ENCODE assay signal across 8 cellular contexts in genomic region chr11:124839972-124840621, GRCh38. TPM values are rescaled to one million over a fixed set of nuclear protein-coding genes. Genes with fewer than 3 reads are reported as not detected.
DNase-seq lines count a peak whose midpoint lies in the region; ATAC-seq, FAIRE-seq and TF ChIP-seq lines count a peak whose summit lies in the region.

No MANE protein-coding gene starts in this region.

- ATAC-seq in HG02981 (IDR thresholded peaks at IDR 0.05; ENCODE audit: unreplicated experiment) = no peak

- peak overlapping the region; percentile 57; the same call in 1 of the 2 replicates for H3K4me3 Mint-ChIP-seq in HFFc6

- DNase-seq in AG04450 (ENCODE audit: low read depth, low spot score) = no peak
- DNase-seq in HFFc6 = no peak
- DNase-seq in H1 (ENCODE audit: low read depth in 1 of 2, low spot score in 2 of 2) = peak in 1 of 2 experiments; percentile 64
- DNase-seq in neuronal stem cell (ENCODE audit: low spot score) = no peak
- no peak for DNase-seq in hypothalamus (lab: John Stamatoyannopoulos, UW)
- DNase-seq in SW 1271 (lab: John Stamatoyannopoulos, UW) = no peak
- DNase-seq in nucleus accumbens (lab: John Stamatoyannopoulos, UW) = no peak

- H2BK15ac ChIP-seq in H1 (ENCODE audit: low read length) = no peak overlapping the region
- H2BK15ac ChIP-seq in neuronal stem cell (ENCODE audit: low read length) = peak overlapping the region; percentile 87

- no peaks in the 10 kb centered on the region for H3K79me2 ChIP-seq in H1 (ENCODE audit: control insufficient read depth in 1 of 2, insufficient read depth in 2 of 2, low read length in 2 of 2)

- no peak for TF ChIP-seq RAD21 in H1 (IDR thresholded peaks at IDR 0.05 in 1 of 2, conservative IDR thresholded peaks at IDR 0.05 in 1 of 2; ENCODE audit: low read depth in 2 of 2, low read length in 2 of 2)

- WGBS in H1 (ENCODE audit: extremely low coverage in 1 of 2, insufficient coverage in 1 of 2, insufficient read length in 1 of 2, insufficient replicate concordance in 2 of 2, low coverage in 1 of 2, low lambda C conversion rate in 2 of 2, missing lambda C conversion rate in 1 of 2), 2 experiments = 6% methylated on average over 20 of the region's 20 CpGs; no CpG with 5 or more reads in 1 of the 2 experiments
- no CpG with 5 or more reads among the region's 20 CpGs for WGBS in neuronal stem cell (ENCODE audit: extremely low coverage in 2 of 2, insufficient read length in 2 of 2, insufficient replicate concordance in 1 of 2), 2 donors

- peak overlapping the region; percentile 72 to 74 for H3K4me2 ChIP-seq in H1 (ENCODE audit: insufficient read depth in 1 of 2, low read depth in 2 of 2, low read length in 2 of 2)
- peak overlapping the region; percentile 95 for H3K4me2 ChIP-seq in neuronal stem cell (ENCODE audit: insufficient read depth, low read length, poor library complexity, severe bottlenecking)

- H2AFZ ChIP-seq in H1 (ENCODE audit: low read length) (no peak overlapping the region), neuronal stem cell (ENCODE audit: low read length) (peak overlapping the region; percentile 93)

- H3K27me3 ChIP-seq in AG04450 (ENCODE audit: control insufficient read depth, insufficient read depth, low read length) (peaks cover 65% of the 10 kb centered on the region), H1 (replicated peaks in 1 of 4; ENCODE audit: control insufficient read depth in 3 of 4, extremely low read depth in 1 of 4, insufficient read depth in 3 of 4, low read length in 3 of 4) (peaks cover 73 to 84% (median 79%) of the 10 kb centered on the region in 4 experiments), neuronal stem cell (ENCODE audit: control insufficient read depth in 3 of 3, insufficient read depth in 3 of 3, low read depth in 1 of 3, low read length in 3 of 3) (peaks cover 11 to 75% (median 58%) of the 10 kb centered on the region in 3 experiments)

- H3K9me3 ChIP-seq in AG04450 (ENCODE audit: control insufficient read depth, insufficient read depth, low read length) = no peaks in the 10 kb centered on the region; the same call in 1 of the 2 replicates
- H3K9me3 ChIP-seq in H1 (ENCODE audit: insufficient read depth in 2 of 2, low read depth in 1 of 2, low read length in 1 of 2) = no peaks in the 10 kb centered on the region
- H3K9me3 ChIP-seq in neuronal stem cell (replicated peaks in 1 of 2; ENCODE audit: control insufficient read depth in 2 of 2, insufficient read depth in 1 of 2, low read depth in 1 of 2, low read length in 2 of 2) = peaks cover 0 to 7% of the 10 kb centered on the region in 2 donors

- peak overlapping the region; percentile 15; the same call in 1 of the 2 replicates for H2BK20ac ChIP-seq in H1 (ENCODE audit: low read length)

- peaks cover 31% of the 10 kb centered on the region for H3K4me1 Mint-ChIP-seq in HFFc6 (ENCODE audit: low read depth)

- peak overlapping the region; percentile 50; the same call in 1 of the 2 replicates for H2BK12ac ChIP-seq in H1 (ENCODE audit: low read depth, low read length)
- H2BK12ac ChIP-seq in neuronal stem cell (ENCODE audit: low read length) = peak overlapping the region; percentile 42

- CTCF ChIA-PET in AG04450 (lab: Charles Lee) = interaction anchor here (1.1 to 5.8 kb wide), 3 partner anchors 27 to 196 kb away, joined by 4 to 164 read pairs (median 107); partner anchors contain the start of genes SIAE and SPA17
- CTCF ChIA-PET in H1 (lab: Charles Lee; ENCODE audit: partially characterized antibody) = interaction anchor here (0.7 to 8.3 kb wide), 11 partner anchors 14 to 578 kb away, joined by 3 to 108 read pairs (median 6); partner anchors contain the start of genes MSANTD2 and ROBO3

- H3K18ac ChIP-seq in H1 (ENCODE audit: extremely low read depth, low read length) (no peak overlapping the region), neuronal stem cell (ENCODE audit: low read length) (peak overlapping the region; percentile 95)

- H2AK5ac ChIP-seq in H1 (ENCODE audit: low read depth, low read length) (no peak overlapping the region), neuronal stem cell (ENCODE audit: low read depth, low read length) (peak overlapping the region; percentile 81)

- H3K36me3 Mint-ChIP-seq in HFFc6 (ENCODE audit: low read depth) = peaks cover 4% of the 10 kb centered on the region; the same call in 1 of the 2 replicates

- no peak overlapping the region for H3K27ac Mint-ChIP-seq in HFFc6

- TF ChIP-seq CTCF in AG04450 (IDR thresholded peaks at IDR 0.05; ENCODE audit: low read depth, low read length) (no peak), HFFc6 (IDR thresholded peaks at IDR 0.05) (no peak), H1 (IDR thresholded peaks at IDR 0.05; ENCODE audit: control extremely low read depth in 1 of 3, insufficient read depth in 1 of 3, low read depth in 1 of 3, low read length in 3 of 3) (no peak)

- H3K4me1 ChIP-seq in H1 (replicated peaks in 1 of 4; ENCODE audit: control insufficient read depth in 3 of 4, insufficient read depth in 4 of 4, low read length in 3 of 4) (peaks cover 3 to 24% (median 7%) of the 10 kb centered on the region in 4 experiments), neuronal stem cell (ENCODE audit: control insufficient read depth in 2 of 2, insufficient read depth in 1 of 2, low read depth in 1 of 2, low read length in 2 of 2) (peaks cover 9 to 32% of the 10 kb centered on the region in 2 donors)

- FAIRE-seq in H1 (lab: Jason Lieb, UNC) = no peak

- H3K23ac ChIP-seq in H1 (ENCODE audit: insufficient read length) (no peak overlapping the region), neuronal stem cell (ENCODE audit: low read depth, low read length, poor library complexity) (peak overlapping the region; percentile 25)

- H3K79me1 ChIP-seq in H1 (ENCODE audit: low read depth, low read length) (no peaks in the 10 kb centered on the region), neuronal stem cell (ENCODE audit: low read depth, low read length) (no peaks in the 10 kb centered on the region)

- H3K56ac ChIP-seq in H1 (replicated peaks; ENCODE audit: insufficient read length, low read depth, low read length) = no peak overlapping the region

- H3K27me3 Mint-ChIP-seq in HFFc6 (ENCODE audit: insufficient read depth) = peaks cover 51% of the 10 kb centered on the region

- H3K36me3 ChIP-seq in H1 (ENCODE audit: control insufficient read depth in 2 of 4, insufficient read depth in 4 of 4, low read length in 3 of 4) (peaks cover 0 to 5% (median 0%) of the 10 kb centered on the region in 4 experiments; a peak in 1 of 8 replicates), neuronal stem cell (replicated peaks in 1 of 2; ENCODE audit: control insufficient read depth in 2 of 2, insufficient read depth in 2 of 2, low read length in 2 of 2) (no peaks in the 10 kb centered on the region)

- H3K14ac ChIP-seq in H1 (ENCODE audit: insufficient read length) (no peak overlapping the region), neuronal stem cell (ENCODE audit: low read length) (no peak overlapping the region)

- peaks cover 2% of the 10 kb centered on the region; the same call in 1 of the 2 replicates for H3K23me2 ChIP-seq in H1 (ENCODE audit: low read depth, low read length)

- POLR2A ChIA-PET in AG04450 (lab: Yijun Ruan, JAX) (no interaction called here), H1 (lab: Charles Lee; ENCODE audit: partially characterized antibody) (interaction anchor here (1.7 kb wide), 1 partner anchor 36 kb away, joined by 4 read pairs; no protein-coding TSS in a partner anchor)

- H3K27ac ChIP-seq in AG04450 (ENCODE audit: low read depth, low read length) (no peak overlapping the region), H1 (ENCODE audit: low read depth, low read length) (no peak overlapping the region), neuronal stem cell (replicated peaks; ENCODE audit: low read length) (no peak overlapping the region)

- TF ChIP-seq EP300 in H1 (IDR thresholded peaks at IDR 0.05; ENCODE audit: borderline replicate concordance in 1 of 2, low read depth in 2 of 2, low read length in 2 of 2) = no peak

- H3K9ac ChIP-seq in H1 (replicated peaks in 1 of 4; ENCODE audit: extremely low read depth in 1 of 4, low read depth in 3 of 4, low read length in 3 of 4) (no peak overlapping the region), neuronal stem cell (ENCODE audit: low read depth, low read length, poor library complexity) (no peak overlapping the region)

- H2BK5ac ChIP-seq in H1 (ENCODE audit: low read depth, low read length) = no peak overlapping the region
- peak overlapping the region; percentile 10 for H2BK5ac ChIP-seq in neuronal stem cell (ENCODE audit: low read length)

- no peaks in the 10 kb centered on the region for H3K9me3 Mint-ChIP-seq in HFFc6

- H3K4ac ChIP-seq in H1 (replicated peaks; ENCODE audit: insufficient read length, low read depth, low read length) = no peak overlapping the region
- H3K4ac ChIP-seq in neuronal stem cell (ENCODE audit: low read length) = no peak overlapping the region

- H2BK120ac ChIP-seq in H1 (replicated peaks; ENCODE audit: low read depth, low read length) = no peak overlapping the region
- H2BK120ac ChIP-seq in neuronal stem cell (ENCODE audit: low read depth, low read length) = no peak overlapping the region

- H4K8ac ChIP-seq in H1 (ENCODE audit: extremely low read depth, insufficient read depth, low read length) = no peak overlapping the region
- H4K8ac ChIP-seq in neuronal stem cell (ENCODE audit: low read depth, low read length) = no peak overlapping the region

- H3K4me3 ChIP-seq in AG04450 (ENCODE audit: low read depth, low read length) = peak overlapping the region; percentile 41
- peak overlapping the region; percentile 16 to 56 (median 28); a peak in 6 of 8 replicates for H3K4me3 ChIP-seq in H1 (ENCODE audit: extremely low read depth in 1 of 4, insufficient read depth in 2 of 4, low read depth in 3 of 4, low read length in 4 of 4)
- H3K4me3 ChIP-seq in neuronal stem cell (ENCODE audit: low read length in 2 of 2) = peak overlapping the region; percentile 37 to 61

- H4K20me1 ChIP-seq in H1 (replicated peaks in 1 of 2; ENCODE audit: control insufficient read depth in 1 of 2, insufficient read depth in 2 of 2, low read length in 2 of 2) = peaks cover 14 to 30% of the 10 kb centered on the region in 2 experiments

- no peak overlapping the region for H4K91ac ChIP-seq in H1 (replicated peaks; ENCODE audit: insufficient read length, low read length)
- H4K91ac ChIP-seq in neuronal stem cell (ENCODE audit: low read depth, low read length, poor library complexity) = no peak overlapping the region

- no peak for TF ChIP-seq POLR2A in H1 (IDR thresholded peaks at IDR 0.05; ENCODE audit: control extremely low read depth in 1 of 2, low read depth in 2 of 2, low read length in 2 of 2)

- H4K5ac ChIP-seq in H1 (ENCODE audit: insufficient read length, low read depth, low read length) = no peak overlapping the region

RNA-seq across cellular contexts. Expression of gene ROBO3, which starts 25.1 kb away (rescaled TPM):
- polyA plus RNA-seq in AG04450 (2011; rRNA removed) (28.9 and 38.7 TPM in 2 replicates), H1 (2011; rRNA removed) (24.6 and 42.1 TPM in 2 replicates)
- polyA minus RNA-seq in AG04450 (2011; rRNA and poly(A)+ RNA removed) = 14.9 and 22.3 TPM in 2 replicates
- total RNA-seq in HFFc6 (2021; fragmentation: NEBNext Ultra II Directional; extraction: Animal tissue kit (Norgen Biotek cat#: 25700)) = 1 to 10 TPM; 1.9 to 3.3 (median 2.6) TPM
- 7.8 and 12.1 TPM in 2 replicates for total RNA-seq in H1 (2021; fragmentation: NEBNext Ultra II Directional; extraction: Animal tissue kit (Norgen Biotek cat#: 25700))
- 29.6 TPM for polyA plus RNA-seq in H1 (2011; cell fraction: cytosol; rRNA removed)
- 136 TPM for polyA plus RNA-seq in H1 (2011; cell fraction: nucleus; rRNA removed)
- polyA plus RNA-seq in H1 (2012, experiment 1 of 2) = 11.8 to 25.7 TPM (median 17.2 TPM) in 4 replicates
- 11.5 TPM for polyA plus RNA-seq in H1 (2012, experiment 2 of 2)
- 20.1 TPM for polyA plus RNA-seq in H1 (2013, experiment 1 of 2)
- polyA plus RNA-seq in H1 (2013, experiment 2 of 2) = 18.8 TPM
- 6.2 and 7.0 TPM in 2 replicates for polyA minus RNA-seq in H1 (2011; rRNA and poly(A)+ RNA removed)
- 4.0 TPM for polyA minus RNA-seq in H1 (2011; cell fraction: cytosol; rRNA and poly(A)+ RNA removed)
- 15.6 TPM for polyA minus RNA-seq in H1 (2011; cell fraction: nucleus; rRNA and poly(A)+ RNA removed)
- polyA plus RNA-seq in neuronal stem cell (2013, experiment 1 of 2) = 9.5 TPM
- polyA plus RNA-seq in neuronal stem cell (2013, experiment 2 of 2) = 8.8 TPM

RNA-seq across cellular contexts. Expression of gene MSANTD2, which starts 39.9 kb away (rescaled TPM):
- 7.6 and 9.8 TPM in 2 replicates for polyA plus RNA-seq in AG04450 (2011; rRNA removed)
- 3.3 and 4.9 TPM in 2 replicates for polyA minus RNA-seq in AG04450 (2011; rRNA and poly(A)+ RNA removed)
- total RNA-seq in HFFc6 (2021; fragmentation: NEBNext Ultra II Directional; extraction: Animal tissue kit (Norgen Biotek cat#: 25700)) = 1 to 10 TPM; 4.4 to 7.1 (median 5.8) TPM
- 15.9 and 17.3 TPM in 2 replicates for total RNA-seq in H1 (2021; fragmentation: NEBNext Ultra II Directional; extraction: Animal tissue kit (Norgen Biotek cat#: 25700))
- 5.6 and 8.2 TPM in 2 replicates for polyA plus RNA-seq in H1 (2011; rRNA removed)
- 10.5 TPM for polyA plus RNA-seq in H1 (2011; cell fraction: cytosol; rRNA removed)
- polyA plus RNA-seq in H1 (2011; cell fraction: nucleus; rRNA removed) = 10.8 TPM
- 8.2 to 13.3 TPM (median 10.5 TPM) in 4 replicates for polyA plus RNA-seq in H1 (2012, experiment 1 of 2)
- 5.9 TPM for polyA plus RNA-seq in H1 (2012, experiment 2 of 2)
- polyA plus RNA-seq in H1 (2013, experiment 1 of 2) = 13.3 TPM
- 12.5 TPM for polyA plus RNA-seq in H1 (2013, experiment 2 of 2)
- 4.2 and 4.6 TPM in 2 replicates for polyA minus RNA-seq in H1 (2011; rRNA and poly(A)+ RNA removed)
- polyA minus RNA-seq in H1 (2011; cell fraction: cytosol; rRNA and poly(A)+ RNA removed) = 9.2 TPM
- polyA minus RNA-seq in H1 (2011; cell fraction: nucleus; rRNA and poly(A)+ RNA removed) = 17.6 TPM
- 14.2 TPM for polyA plus RNA-seq in neuronal stem cell (2013, experiment 1 of 2)
- 14.6 TPM for polyA plus RNA-seq in neuronal stem cell (2013, experiment 2 of 2)

RNA-seq across cellular contexts. Expression of gene ROBO4, which starts 57.6 kb away (rescaled TPM):
- polyA plus RNA-seq in AG04450 (2011; rRNA removed) = 0.30 and 0.40 TPM in 2 replicates
- 0.78 and 0.92 TPM in 2 replicates for polyA minus RNA-seq in AG04450 (2011; rRNA and poly(A)+ RNA removed)
- total RNA-seq in HFFc6 (2021; fragmentation: NEBNext Ultra II Directional; extraction: Animal tissue kit (Norgen Biotek cat#: 25700)) = under 1 TPM; 0.46 to 0.63 (median 0.56) TPM
- total RNA-seq in H1 (2021; fragmentation: NEBNext Ultra II Directional; extraction: Animal tissue kit (Norgen Biotek cat#: 25700)) = not detected in 2 replicates
- polyA plus RNA-seq in H1 (2011; rRNA removed) = 0.03 TPM in 1 of 2 replicates, not detected in the other
- not detected for polyA plus RNA-seq in H1 (2011; cell fraction: cytosol; rRNA removed)
- polyA plus RNA-seq in H1 (2011; cell fraction: nucleus; rRNA removed) = not detected
- 0.06 TPM in 1 of 4 replicates, not detected in the others for polyA plus RNA-seq in H1 (2012, experiment 1 of 2)
- polyA plus RNA-seq in H1 (2012, experiment 2 of 2) = 0.07 TPM
- polyA plus RNA-seq in H1 (2013, experiment 1 of 2) = not detected
- polyA plus RNA-seq in H1 (2013, experiment 2 of 2) = not detected
- polyA minus RNA-seq in H1 (2011; rRNA and poly(A)+ RNA removed) = not detected in 2 replicates
- polyA minus RNA-seq in H1 (2011; cell fraction: cytosol; rRNA and poly(A)+ RNA removed) = not detected
- not detected for polyA minus RNA-seq in H1 (2011; cell fraction: nucleus; rRNA and poly(A)+ RNA removed)
- not detected for polyA plus RNA-seq in neuronal stem cell (2013, experiment 1 of 2)
- not detected for polyA plus RNA-seq in neuronal stem cell (2013, experiment 2 of 2)
